In genomic region chr11:68664906-68665305, GRCh38 we compare ENCODE assay signal across 13 cellular contexts. TPM values are rescaled to one million over a fixed set of nuclear protein-coding genes. Genes with fewer than 3 reads are reported as not detected.
DNase-seq lines count a peak whose midpoint lies in the region; ATAC-seq and TF ChIP-seq lines count a peak whose summit lies in the region.
"Had no signal": no experiment of that assay in that cellular context is flagged by ENCODE, and none has a peak within 500 bp of the region (broad histone marks: within the 10 kb centered on the region; RNA-seq: fewer than 3 reads in every experiment).

No MANE protein-coding gene starts in this region.

- no peak overlapping the region for H2BK5ac ChIP-seq in neuronal stem cell (ENCODE audit: low read length)

- no peak overlapping the region for H4K91ac ChIP-seq in neuronal stem cell (ENCODE audit: low read depth, low read length, poor library complexity)

- no peak overlapping the region for H2BK15ac ChIP-seq in neuronal stem cell (ENCODE audit: low read length)

- peak overlapping the region; percentile 9 for H3K4ac ChIP-seq in neuronal stem cell (ENCODE audit: low read length)

- DNase-seq in RWPE2 (ENCODE audit: low spot score), result peak; percentile 28
- no peak for DNase-seq in neuronal stem cell (ENCODE audit: low spot score)
- peak; percentile 34 for DNase-seq in spleen
- no peak for DNase-seq in stimulated activated CD4-positive, alpha-beta T cell treated with anti-CD3 and anti-CD28 coated beads, Interleukin-4, amount 100 ng/mL, for 4 hours
- DNase-seq in brain microvascular endothelial cell, result no peak
- DNase-seq: CD4-positive, CD25-positive, alpha-beta regulatory T cell; DMS53; GF-D8; GM23248; H7 had no signal

- no peak overlapping the region for H2AK5ac ChIP-seq in neuronal stem cell (ENCODE audit: low read depth, low read length)

- peak overlapping the region; percentile 61 for H3K23ac ChIP-seq in neuronal stem cell (ENCODE audit: low read depth, low read length, poor library complexity)

- H2BK120ac ChIP-seq in neuronal stem cell (ENCODE audit: low read depth, low read length), result no peak overlapping the region

- H3K9ac ChIP-seq in BLaER1 (no peak overlapping the region), neuronal stem cell (ENCODE audit: low read depth, low read length, poor library complexity) (no peak overlapping the region)
- H3K9ac ChIP-seq: GM23248 had no signal

- no peak overlapping the region for H2AFZ ChIP-seq in neuronal stem cell (ENCODE audit: low read length)
- H2AFZ ChIP-seq: GM23248 had no signal

- TF ChIP-seq CTCF in RWPE2 (IDR thresholded peaks at IDR 0.05; ENCODE audit: poor library complexity, severe bottlenecking) (no peak), spleen (IDR thresholded peaks at IDR 0.05 in 8 of 11, conservative IDR thresholded peaks at IDR 0.05 in 3 of 11) (no peak), brain microvascular endothelial cell (IDR thresholded peaks at IDR 0.05; ENCODE audit: low read depth, low read length, missing control alignments) (no peak)

- H3K27me3 ChIP-seq in BLaER1 (no peaks in the 10 kb centered on the region), RWPE2 (ENCODE audit: insufficient read depth, poor library complexity, severe bottlenecking) (no peaks in the 10 kb centered on the region), neuronal stem cell (ENCODE audit: control insufficient read depth in 3 of 3, insufficient read depth in 3 of 3, low read depth in 1 of 3, low read length in 3 of 3) (peaks cover 0 to 3% (median 0%) of the 10 kb centered on the region in 3 experiments), spleen (replicated peaks in 1 of 7) (peaks cover 0 to 59% (median 0%) of the 10 kb centered on the region in 7 donors), brain microvascular endothelial cell (replicated peaks) (peaks cover 44% of the 10 kb centered on the region)

- no peaks in the 10 kb centered on the region for H3K79me1 ChIP-seq in neuronal stem cell (ENCODE audit: low read depth, low read length)

- H4K8ac ChIP-seq in neuronal stem cell (ENCODE audit: low read depth, low read length), result no peak overlapping the region

- intact Hi-C loops in spleen (cut with DNase I; ENCODE audit: low total_unique reads), result no loop called here

- H3K4me1 ChIP-seq in BLaER1 (peaks cover 53% of the 10 kb centered on the region), RWPE2 (ENCODE audit: insufficient read depth, poor library complexity, severe bottlenecking) (no peaks in the 10 kb centered on the region), neuronal stem cell (ENCODE audit: control insufficient read depth in 2 of 2, insufficient read depth in 1 of 2, low read depth in 1 of 2, low read length in 2 of 2) (no peaks in the 10 kb centered on the region), spleen (no peaks in the 10 kb centered on the region)
- H3K4me1 ChIP-seq: A549 had no signal

- H2BK12ac ChIP-seq in neuronal stem cell (ENCODE audit: low read length), result no peak overlapping the region

- WGBS in neuronal stem cell (ENCODE audit: extremely low coverage in 2 of 2, insufficient read length in 2 of 2, insufficient replicate concordance in 1 of 2), 2 donors, result no CpG with 5 or more reads among the region's 7 CpGs
- 83 to 95% (median 89%) methylated on average over 7 of the region's 7 CpGs; no CpG with 5 or more reads in 1 of the 5 donors for WGBS in spleen, 5 donors

- peak overlapping the region; percentile 35 for H3K18ac ChIP-seq in neuronal stem cell (ENCODE audit: low read length)

- H4K20me1 ChIP-seq in BLaER1, result peaks cover 15% of the 10 kb centered on the region; the same call in 1 of the 2 replicates

- TF ChIP-seq POLR2A in spleen (IDR thresholded peaks at IDR 0.05), result no peak

- no peaks in the 10 kb centered on the region for H3K36me3 ChIP-seq in BLaER1
- H3K36me3 ChIP-seq in RWPE2 (ENCODE audit: low read depth), result no peaks in the 10 kb centered on the region
- no peaks in the 10 kb centered on the region for H3K36me3 ChIP-seq in neuronal stem cell (replicated peaks in 1 of 2; ENCODE audit: control insufficient read depth in 2 of 2, insufficient read depth in 2 of 2, low read length in 2 of 2)
- H3K36me3 ChIP-seq in spleen, result no peaks in the 10 kb centered on the region
- H3K36me3 ChIP-seq in brain microvascular endothelial cell (replicated peaks), result no peaks in the 10 kb centered on the region

- H3K14ac ChIP-seq in neuronal stem cell (ENCODE audit: low read length), result no peak overlapping the region

- no peak overlapping the region; the same call in 1 of the 2 replicates for H3K27ac ChIP-seq in BLaER1
- no peak overlapping the region for H3K27ac ChIP-seq in RWPE2 (ENCODE audit: poor library complexity, severe bottlenecking)
- H3K27ac ChIP-seq in neuronal stem cell (replicated peaks; ENCODE audit: low read length), result no peak overlapping the region
- no peak overlapping the region for H3K27ac ChIP-seq in spleen
- no peak overlapping the region for H3K27ac ChIP-seq in brain microvascular endothelial cell
- H3K27ac ChIP-seq: A549, GM23248 had no signal

- H3K4me3 ChIP-seq in BLaER1 (no peak overlapping the region), RWPE2 (ENCODE audit: severe bottlenecking) (no peak overlapping the region), neuronal stem cell (ENCODE audit: low read length in 2 of 2) (peak overlapping the region in 1 of 2 donors; percentile 23), spleen (no peak overlapping the region), brain microvascular endothelial cell (ENCODE audit: low read depth, low read length) (no peak overlapping the region)
- H3K4me3 ChIP-seq: A549, GM23248 had no signal

- H3K9me3 ChIP-seq in BLaER1 (peaks cover 12% of the 10 kb centered on the region), RWPE2 (ENCODE audit: severe bottlenecking) (no peaks in the 10 kb centered on the region), neuronal stem cell (replicated peaks in 1 of 2; ENCODE audit: control insufficient read depth in 2 of 2, insufficient read depth in 1 of 2, low read depth in 1 of 2, low read length in 2 of 2) (peaks cover 0 to 2% of the 10 kb centered on the region in 2 donors), spleen (no peaks in the 10 kb centered on the region)

- peak overlapping the region; percentile 89 for H3K4me2 ChIP-seq in BLaER1
- no peak overlapping the region for H3K4me2 ChIP-seq in neuronal stem cell (ENCODE audit: insufficient read depth, low read length, poor library complexity, severe bottlenecking)
- H3K4me2 ChIP-seq: A549 had no signal

- ATAC-seq in RWPE2 (ENCODE audit: low read depth), result no peak
- ATAC-seq in GM19452 (IDR thresholded peaks at IDR 0.05; ENCODE audit: unreplicated experiment), result no peak
- ATAC-seq: A549 had no signal

- in situ Hi-C loops in brain microvascular endothelial cell (cut with HindIII; ENCODE audit: low pct_ligation_motif_present, low sequenced_read_pairs), result no loop called here

RNA-seq across cellular contexts. Expression of gene GAL, which starts 19.4 kb away (rescaled TPM):
- polyA plus RNA-seq in neuronal stem cell (2013, experiment 1 of 2), result 1.5 TPM
- polyA plus RNA-seq in neuronal stem cell (2013, experiment 2 of 2), result 1.2 TPM
- total RNA-seq in spleen, result not detected
- not detected for polyA plus RNA-seq in spleen
- total RNA-seq: CD4-positive, CD25-positive, alpha-beta regulatory T cell had no signal
- polyA plus RNA-seq: CD4-positive, CD25-positive, alpha-beta regulatory T cell had no signal

Comparison
In these comparisons a context has a peak if more than half of its experiments do, and no peak if none do; other contexts are left out.
1. DNase-seq: peak in RWPE2 (single experiment) and spleen (single experiment); none in neuronal stem cell (single experiment), stimulated activated CD4-positive, alpha-beta T cell treated with anti-CD3 and anti-CD28 coated beads, Interleukin-4, amount 100 ng/mL, for 4 hours (0 of 2) and brain microvascular endothelial cell (single experiment).